In the genomic region with DNA sequence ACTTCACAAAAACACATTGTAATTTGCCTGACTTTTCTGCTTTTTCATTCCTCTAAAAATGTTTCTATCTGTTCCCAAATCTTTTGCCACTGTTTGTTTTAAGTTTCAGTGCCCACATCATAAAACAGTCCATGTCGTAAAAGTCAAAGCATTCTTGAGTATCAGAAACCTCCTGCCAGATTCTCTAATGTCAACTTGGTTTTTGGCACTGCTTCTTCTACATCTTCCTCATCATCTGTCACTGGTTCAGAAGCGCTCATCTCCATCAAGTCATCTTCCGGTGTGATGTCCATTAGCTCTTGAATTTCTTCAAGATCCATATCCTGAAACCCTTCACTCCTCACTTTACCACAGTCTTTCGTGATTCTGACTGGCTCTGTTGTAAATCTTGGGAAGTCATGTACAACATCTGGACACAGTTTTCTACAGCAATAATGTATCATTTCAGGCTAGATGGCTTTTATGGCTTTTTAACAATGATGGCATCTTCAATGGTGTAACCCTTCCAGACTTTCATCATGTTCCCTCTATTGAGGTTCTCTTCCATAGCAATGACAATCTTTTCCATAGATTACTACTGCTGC, we compare ENCODE assay signal across 21 cellular contexts.
DNase-seq lines count a peak whose midpoint lies in the region; ATAC-seq, FAIRE-seq and TF ChIP-seq lines count a peak whose summit lies in the region.
"Had no signal": no experiment of that assay in that cellular context is flagged by ENCODE, and none has a peak within 500 bp of the region (broad histone marks: within the 10 kb centered on the region; RNA-seq: fewer than 3 reads in every experiment).

No MANE protein-coding gene starts in this region.

- FAIRE-seq in D721Med (lab: Jason Lieb, UNC): peak; percentile 46
- FAIRE-seq: G401.6 had no signal

- peaks cover 71% of the 10 kb centered on the region for H3K4me1 Mint-ChIP-seq in central memory CD8-positive, alpha-beta T cell
- peaks cover 63% of the 10 kb centered on the region for H3K4me1 Mint-ChIP-seq in stimulated activated effector memory CD8-positive, alpha-beta T cell treated with anti-CD3 and anti-CD28 coated beads, Interleukin-12 subunit alpha, Interleukin-12 subunit beta, amount 100 ng/mL, for 72 hours

- H3K36me3 Mint-ChIP-seq in central memory CD8-positive, alpha-beta T cell (ENCODE audit: insufficient read depth): peaks cover 10% of the 10 kb centered on the region
- H3K36me3 Mint-ChIP-seq in stimulated activated effector memory CD8-positive, alpha-beta T cell treated with anti-CD3 and anti-CD28 coated beads, Interleukin-12 subunit alpha, Interleukin-12 subunit beta, amount 100 ng/mL, for 72 hours: peaks cover 10% of the 10 kb centered on the region

- peaks cover 33% of the 10 kb centered on the region for H3K4me1 ChIP-seq in HEK293 (ENCODE audit: control insufficient read depth, insufficient read depth, low read length)

- POLR2A ChIA-PET in HEK293 (lab: Yijun Ruan, JAX): no interaction called here

- H3K27me3 Mint-ChIP-seq in central memory CD8-positive, alpha-beta T cell: no peaks in the 10 kb centered on the region

- H3K27ac ChIP-seq in HEK293 (ENCODE audit: extremely low read depth, low read depth, low read length): no peak overlapping the region
- H3K27ac ChIP-seq: C4-2B had no signal

- DNase-seq in D721Med (ENCODE audit: insufficient read length, low spot score) (no peak), globus pallidus (ENCODE audit: low spot score) (no peak), T-helper 1 cell (no peak)
- no peak for DNase-seq in central memory CD8-positive, alpha-beta T cell (ENCODE audit: low spot score in 2 of 2)
- DNase-seq in stimulated activated effector memory CD8-positive, alpha-beta T cell treated with anti-CD3 and anti-CD28 coated beads, Interleukin-12 subunit alpha, Interleukin-12 subunit beta, amount 100 ng/mL, for 72 hours (ENCODE audit: low spot score in 2 of 2): no peak
- no peak for DNase-seq in stimulated activated CD4-positive, alpha-beta T cell treated with anti-CD3 and anti-CD28 coated beads, Interleukin-4, amount 100 ng/mL, for 1 hour
- DNase-seq: COR-L47, DMS53, KBM-7, MG63, NCI-H1105, NCI-H1930, NCI-H2171 treated with DMSO at 0.1 percent for 48 hours, NCI-H82, SK-N-SH had no signal

- CTCF ChIA-PET in HEK293 (lab: Yijun Ruan, JAX): no interaction called here

- H3K4me3 ChIP-seq in HEK293 (ENCODE audit: low read depth, low read length): no peak overlapping the region
- H3K4me3 ChIP-seq: GM23338, MG63 had no signal

- no peaks in the 10 kb centered on the region for H3K36me3 ChIP-seq in HEK293 (ENCODE audit: control insufficient read depth in 2 of 2, insufficient read depth in 1 of 2, low read length in 2 of 2)

- peak overlapping the region; percentile 4 for H3K4me3 Mint-ChIP-seq in central memory CD8-positive, alpha-beta T cell
- no peak overlapping the region for H3K4me3 Mint-ChIP-seq in stimulated activated effector memory CD8-positive, alpha-beta T cell treated with anti-CD3 and anti-CD28 coated beads, Interleukin-12 subunit alpha, Interleukin-12 subunit beta, amount 100 ng/mL, for 72 hours
- H3K4me3 Mint-ChIP-seq: GM23338 had no signal

- H3K9me3 ChIP-seq in HEK293 (ENCODE audit: control insufficient read depth, insufficient read depth, low read depth, low read length): no peaks in the 10 kb centered on the region
- H3K9me3 ChIP-seq: MG63, SK-N-SH had no signal

- no peak overlapping the region for H3K27ac Mint-ChIP-seq in central memory CD8-positive, alpha-beta T cell (ENCODE audit: low read depth)
- H3K27ac Mint-ChIP-seq in stimulated activated effector memory CD8-positive, alpha-beta T cell treated with anti-CD3 and anti-CD28 coated beads, Interleukin-12 subunit alpha, Interleukin-12 subunit beta, amount 100 ng/mL, for 72 hours: peak overlapping the region; percentile 51
- H3K27ac Mint-ChIP-seq: GM23338 had no signal

- ATAC-seq in central memory CD8-positive, alpha-beta T cell (replicated peaks; ENCODE audit: extremely low read depth, poor library complexity, severe bottlenecking): no peak
- no peak for ATAC-seq in stimulated activated effector memory CD8-positive, alpha-beta T cell treated with anti-CD3 and anti-CD28 coated beads, Interleukin-12 subunit alpha, Interleukin-12 subunit beta, amount 100 ng/mL, for 72 hours
- ATAC-seq: GM23338, Panc1, Right ventricle myocardium inferior had no signal

- H3K9me3 Mint-ChIP-seq in central memory CD8-positive, alpha-beta T cell: no peaks in the 10 kb centered on the region
- peaks cover 4% of the 10 kb centered on the region for H3K9me3 Mint-ChIP-seq in stimulated activated effector memory CD8-positive, alpha-beta T cell treated with anti-CD3 and anti-CD28 coated beads, Interleukin-12 subunit alpha, Interleukin-12 subunit beta, amount 100 ng/mL, for 72 hours
- H3K9me3 Mint-ChIP-seq: GM23338 had no signal

- TF ChIP-seq CTCF in D721Med (IDR thresholded peaks at IDR 0.05; ENCODE audit: insufficient read depth, missing control alignments) (no peak), HEK293 (tag by site-specific recombination; IDR thresholded peaks at IDR 0.05) (0 out of 2 replicates have a peak, but pooled peaks have one; percentile 7)

TF ChIP-seq in HEK293, 187 proteins besides CTCF, POLR2A, EP300 and RAD21:
- 0 out of 2 replicates have a peak, but pooled peaks have one; percentile 16 for TF ChIP-seq OSR2 (tag by site-specific recombination; IDR thresholded peaks at IDR 0.05)
- no peak for TF ChIP-seq REPIN1 (tag by site-specific recombination; IDR thresholded peaks at IDR 0.05; ENCODE audit: low read depth)
- TF ChIP-seq OVOL3 (tag by site-specific recombination; IDR thresholded peaks at IDR 0.05): 0 out of 2 replicates have a peak, but pooled peaks have one; percentile 41
- TF ChIP-seq ZNF513 (tag by site-specific recombination; IDR thresholded peaks at IDR 0.05): 0 out of 2 replicates have a peak, but pooled peaks have one; percentile 48
- TF ChIP-seq, protein P1, sequence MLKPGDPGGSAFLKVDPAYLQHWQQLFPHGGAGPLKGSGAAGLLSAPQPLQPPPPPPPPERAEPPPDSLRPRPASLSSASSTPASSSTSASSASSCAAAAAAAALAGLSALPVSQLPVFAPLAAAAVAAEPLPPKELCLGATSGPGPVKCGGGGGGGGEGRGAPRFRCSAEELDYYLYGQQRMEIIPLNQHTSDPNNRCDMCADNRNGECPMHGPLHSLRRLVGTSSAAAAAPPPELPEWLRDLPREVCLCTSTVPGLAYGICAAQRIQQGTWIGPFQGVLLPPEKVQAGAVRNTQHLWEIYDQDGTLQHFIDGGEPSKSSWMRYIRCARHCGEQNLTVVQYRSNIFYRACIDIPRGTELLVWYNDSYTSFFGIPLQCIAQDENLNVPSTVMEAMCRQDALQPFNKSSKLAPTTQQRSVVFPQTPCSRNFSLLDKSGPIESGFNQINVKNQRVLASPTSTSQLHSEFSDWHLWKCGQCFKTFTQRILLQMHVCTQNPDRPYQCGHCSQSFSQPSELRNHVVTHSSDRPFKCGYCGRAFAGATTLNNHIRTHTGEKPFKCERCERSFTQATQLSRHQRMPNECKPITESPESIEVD (tag by site-specific recombination; IDR thresholded peaks at IDR 0.05): peak; percentile 58
TF ChIP-seq in HEK293: peak in this region for 4.
